Comparison of ENCODE assay signal across 10 cellular contexts in genomic region chr1:15678578-15678977, GRCh38. TPM values are rescaled to one million over a fixed set of nuclear protein-coding genes. Genes with fewer than 3 reads are reported as not detected.
DNase-seq lines count a peak whose midpoint lies in the region; ATAC-seq and TF ChIP-seq lines count a peak whose summit lies in the region.
"Had no signal": no experiment of that assay in that cellular context is flagged by ENCODE, and none has a peak within 500 bp of the region (broad histone marks: within the 10 kb centered on the region; RNA-seq: fewer than 3 reads in every experiment).

No MANE protein-coding gene starts in this region.

- DNase-seq in ACHN (peak; percentile 77), GM23248 (peak; percentile 77), RPMI8226 (peak; percentile 62), fibroblast of the aortic adventitia (ENCODE audit: low read depth) (peak; percentile 67), smooth muscle cell (lab: John Stamatoyannopoulos, UW; ENCODE audit: unreplicated experiment) (no peak), gastrocnemius medialis (no peak), ecto neural progenitor cell (ENCODE audit: low spot score) (no peak)
- DNase-seq: DMS 273 treated with DMSO at 0.1 percent for 48 hours had no signal

- TF ChIP-seq CTCF in fibroblast of the aortic adventitia (IDR thresholded peaks at IDR 0.05; ENCODE audit: insufficient read depth, low read length): no peak
- TF ChIP-seq CTCF in smooth muscle cell (IDR thresholded peaks at IDR 0.05; ENCODE audit: borderline replicate concordance, insufficient read depth, poor library complexity, severe bottlenecking): no peak
- TF ChIP-seq CTCF in gastrocnemius medialis (IDR thresholded peaks at IDR 0.05 in 4 of 5, conservative IDR thresholded peaks at IDR 0.05 in 1 of 5): no peak

- H3K27me3 ChIP-seq in GM23248 (replicated peaks; ENCODE audit: insufficient read depth) (no peaks in the 10 kb centered on the region), smooth muscle cell (ENCODE audit: low read depth) (no peaks in the 10 kb centered on the region), gastrocnemius medialis (no peaks in the 10 kb centered on the region)
- H3K27me3 ChIP-seq: ascending aorta had no signal

- no peak for TF ChIP-seq POLR2A in gastrocnemius medialis (IDR thresholded peaks at IDR 0.05)

- WGBS in GM23248 (ENCODE audit: low coverage in 1 of 2, low lambda C conversion rate in 2 of 2, missing lambda C conversion rate in 2 of 2), 2 experiments: 17 to 39% methylated on average over 1 of the region's 1 CpG
- WGBS in smooth muscle cell (ENCODE audit: low lambda C conversion rate): 83% methylated on average over 1 of the region's 1 CpG

- H4K20me1 ChIP-seq in GM23248 (ENCODE audit: insufficient read depth): no peaks in the 10 kb centered on the region
- H4K20me1 ChIP-seq in smooth muscle cell (ENCODE audit: low read depth): no peaks in the 10 kb centered on the region

- H3K27ac ChIP-seq in GM23248: peak overlapping the region; percentile 98; the same call in 1 of the 2 replicates
- H3K27ac ChIP-seq in smooth muscle cell (ENCODE audit: low read depth): no peak overlapping the region
- no peak overlapping the region for H3K27ac ChIP-seq in gastrocnemius medialis
- H3K27ac ChIP-seq: ascending aorta had no signal

- H3K9ac ChIP-seq in GM23248: no peak overlapping the region
- H3K9ac ChIP-seq in smooth muscle cell (ENCODE audit: low read depth): no peak overlapping the region

- H3K4me2 ChIP-seq in GM23248 (ENCODE audit: unreplicated experiment): peak overlapping the region; percentile 12
- H3K4me2 ChIP-seq in smooth muscle cell: no peak overlapping the region

- H3K9me3 ChIP-seq in GM23248 (ENCODE audit: low read depth): no peaks in the 10 kb centered on the region
- H3K9me3 ChIP-seq in smooth muscle cell (replicated peaks; ENCODE audit: low read depth): no peaks in the 10 kb centered on the region
- H3K9me3 ChIP-seq in gastrocnemius medialis: no peaks in the 10 kb centered on the region
- H3K9me3 ChIP-seq: ascending aorta had no signal

- H3K4me3 ChIP-seq in GM23248: no peak overlapping the region
- H3K4me3 ChIP-seq in fibroblast of the aortic adventitia (ENCODE audit: low read depth, low read length): no peak overlapping the region
- no peak overlapping the region for H3K4me3 ChIP-seq in smooth muscle cell
- no peak overlapping the region for H3K4me3 ChIP-seq in gastrocnemius medialis
- H3K4me3 ChIP-seq: ascending aorta had no signal

- H3F3A ChIP-seq in GM23248 (ENCODE audit: insufficient read depth): peaks cover 35% of the 10 kb centered on the region
- H3F3A ChIP-seq in smooth muscle cell (ENCODE audit: low read depth): peaks cover 12% of the 10 kb centered on the region

- H2AFZ ChIP-seq in GM23248: no peak overlapping the region
- H2AFZ ChIP-seq in smooth muscle cell (ENCODE audit: low read depth): no peak overlapping the region

- H3K9me2 ChIP-seq in GM23248 (ENCODE audit: insufficient read depth): no peaks in the 10 kb centered on the region

- ATAC-seq in GM21367 (IDR thresholded peaks at IDR 0.05; ENCODE audit: unreplicated experiment) (no peak), gastrocnemius medialis (no peak)

- in situ Hi-C loops in ACHN (cut with HindIII; ENCODE audit: low pct_ligation_motif_present, low pct_unique_long_range_greater_than_20kb, low sequenced_read_pairs): no loop called here
- in situ Hi-C loops in GM23248 (cut with MboI): no loop called here
- in situ Hi-C loops in gastrocnemius medialis (cut with MboI; ENCODE audit: low sequenced_read_pairs in 4 of 4): no loop called here

- H3K79me2 ChIP-seq in GM23248 (ENCODE audit: insufficient read depth) (peaks cover 2% of the 10 kb centered on the region; the same call in 1 of the 2 replicates), smooth muscle cell (ENCODE audit: low read depth) (no peaks in the 10 kb centered on the region)

- H3K4me1 ChIP-seq in GM23248 (ENCODE audit: insufficient read depth) (peaks cover 35% of the 10 kb centered on the region), smooth muscle cell (ENCODE audit: low read depth) (no peaks in the 10 kb centered on the region), gastrocnemius medialis (peaks cover 27 to 37% of the 10 kb centered on the region in 2 donors)

- intact Hi-C loops in gastrocnemius medialis (cut with DNase I; ENCODE audit: low total_unique reads): no loop called here

- H3K36me3 ChIP-seq in GM23248 (ENCODE audit: low read depth) (no peaks in the 10 kb centered on the region), smooth muscle cell (ENCODE audit: low read depth) (no peaks in the 10 kb centered on the region), gastrocnemius medialis (no peaks in the 10 kb centered on the region)
- H3K36me3 ChIP-seq: ascending aorta had no signal

RNA-seq across cellular contexts. Expression of gene PLEKHM2, which starts 5.5 kb away (rescaled TPM):
- 52.9 and 67.9 TPM in 2 replicates for total RNA-seq in GM23248 (2014; rRNA removed; shearing (Covaris generic))
- polyA plus RNA-seq in GM23248 (2016; fragmentation: Nextera tagmentation; extraction: Ambion mirVana) (14.8 and 14.9 TPM in 2 replicates), smooth muscle cell (26.5 and 32.0 TPM in 2 replicates)
- total RNA-seq in fibroblast of the aortic adventitia (ENCODE audit: low replicate concordance) (19.3 and 76.5 TPM in 2 replicates), smooth muscle cell (29.5 and 39.6 TPM in 2 replicates), gastrocnemius medialis (100 to 1,000 TPM in 3 of 4 donors, 10 to 100 TPM in 1; 86.7 to 170 (median 144) TPM)

RNA-seq across cellular contexts. Expression of gene SLC25A34, which starts 57.5 kb away (rescaled TPM):
- 0.13 and 0.54 TPM in 2 replicates for total RNA-seq in GM23248 (2014; rRNA removed; shearing (Covaris generic))
- polyA plus RNA-seq in GM23248 (2016; fragmentation: Nextera tagmentation; extraction: Ambion mirVana) (0.20 and 0.29 TPM in 2 replicates), smooth muscle cell (1.6 and 2.1 TPM in 2 replicates)
- total RNA-seq in fibroblast of the aortic adventitia (ENCODE audit: low replicate concordance) (0.54 and 0.65 TPM in 2 replicates), smooth muscle cell (0.22 and 0.76 TPM in 2 replicates), gastrocnemius medialis (10 to 100 TPM in 3 of 4 donors, 1 to 10 TPM in 1; 7.8 to 17.2 (median 13.8) TPM)

Comparison
In these comparisons a context has a peak if more than half of its experiments do, and no peak if none do; other contexts are left out.
1. DNase-seq: peak in ACHN (single experiment), GM23248 (single experiment), RPMI8226 (single experiment) and fibroblast of the aortic adventitia (single experiment); none in smooth muscle cell (single experiment), gastrocnemius medialis (0 of 2) and ecto neural progenitor cell (single experiment).